ENCODE assay signal across 8 cellular contexts in genomic region chr12:64390275-64390851, GRCh38. TPM values are rescaled to one million over a fixed set of nuclear protein-coding genes. Genes with fewer than 3 reads are reported as not detected.
DNase-seq lines count a peak whose midpoint lies in the region; ATAC-seq and TF ChIP-seq lines count a peak whose summit lies in the region.

Gene C12orf56 (minus strand): TSS chr12:64390758. CDS start chr12:64390565, 193 bp downstream.

- intact Hi-C loops in activated CD8-positive, alpha-beta T cell treated with anti-CD3 and anti-CD28 coated beads for 36 hours (cut with micrococcal nuclease): loop anchor here (10.0 kb wide), 1 partner anchor 116 kb away; no protein-coding TSS in a partner anchor

- CTCF ChIA-PET in activated CD8-positive, alpha-beta T cell treated with anti-CD3 and anti-CD28 coated beads for 36 hours (lab: Charles Lee): interaction anchor here (0.7 to 1.9 kb wide), 3 partner anchors 15 to 1292 kb away, joined by 3 to 4 read pairs (median 3); no protein-coding TSS in a partner anchor

- H3K4me1 ChIP-seq in gastroesophageal sphincter: peaks cover 0 to 9% (median 0%) of the 10 kb centered on the region in 3 donors

- H3K27ac Mint-ChIP-seq in activated CD8-positive, alpha-beta T cell treated with anti-CD3 and anti-CD28 coated beads for 36 hours: peak within 1 kb of the TSS; percentile 30

- WGBS in gastroesophageal sphincter (ENCODE audit: low coverage in 1 of 2), 2 donors: 0% methylated on average over 2 of the region's 66 CpGs; no CpG with 5 or more reads in 1 of the 2 donors

- no peaks in the 10 kb centered on the region for H3K9me3 ChIP-seq in gastroesophageal sphincter

- peaks cover 50% of the 10 kb centered on the region for H3K27me3 ChIP-seq in gastroesophageal sphincter

- H3K36me3 Mint-ChIP-seq in activated CD8-positive, alpha-beta T cell treated with anti-CD3 and anti-CD28 coated beads for 36 hours (ENCODE audit: low read depth): no peaks in the 10 kb centered on the region

- peak within 1 kb of the TSS; percentile 67 for H3K4me3 Mint-ChIP-seq in activated CD8-positive, alpha-beta T cell treated with anti-CD3 and anti-CD28 coated beads for 36 hours

- H3K27me3 Mint-ChIP-seq in activated CD8-positive, alpha-beta T cell treated with anti-CD3 and anti-CD28 coated beads for 36 hours: peaks cover 11% of the 10 kb centered on the region

- no peaks in the 10 kb centered on the region for H3K36me3 ChIP-seq in gastroesophageal sphincter

- TF ChIP-seq CTCF in activated CD8-positive, alpha-beta T cell treated with anti-CD3 and anti-CD28 coated beads for 36 hours (IDR thresholded peaks at IDR 0.05): no peak
- no peak for TF ChIP-seq CTCF in gastroesophageal sphincter (IDR thresholded peaks at IDR 0.05)

- peak; percentile 64 for ATAC-seq in activated CD8-positive, alpha-beta T cell treated with anti-CD3 and anti-CD28 coated beads for 36 hours
- ATAC-seq in gastroesophageal sphincter (peak; percentile 13), HG02884 (IDR thresholded peaks at IDR 0.05; ENCODE audit: unreplicated experiment) (no peak)

- H3K27ac ChIP-seq in gastroesophageal sphincter (no peak within 1 kb of the TSS), skin epidermis (peak within 1 kb of the TSS in 10 of 21 experiments; percentile 1 to 76 (median 38))

- no peaks in the 10 kb centered on the region for H3K9me3 Mint-ChIP-seq in activated CD8-positive, alpha-beta T cell treated with anti-CD3 and anti-CD28 coated beads for 36 hours

- no peak for TF ChIP-seq EP300 in gastroesophageal sphincter (IDR thresholded peaks at IDR 0.05)

- DNase-seq in NCI-H524 (lab: John Stamatoyannopoulos, UW) (peak; percentile 32 to 61), NCI-H524 treated with DMSO at 0.1 percent for 48 hours (lab: John Stamatoyannopoulos, UW) (no peak), NCI-H2196 treated with DMSO at 0.1 percent for 48 hours (lab: John Stamatoyannopoulos, UW; ENCODE audit: unreplicated experiment) (no peak), mucosa of gallbladder (ENCODE audit: low spot score) (no peak)
- DNase-seq in activated CD8-positive, alpha-beta T cell treated with anti-CD3 and anti-CD28 coated beads for 36 hours: peak; percentile 40

- peaks cover 16% of the 10 kb centered on the region for H3K4me1 Mint-ChIP-seq in activated CD8-positive, alpha-beta T cell treated with anti-CD3 and anti-CD28 coated beads for 36 hours (ENCODE audit: low read depth)

- POLR2A ChIA-PET in activated CD8-positive, alpha-beta T cell treated with anti-CD3 and anti-CD28 coated beads for 36 hours (lab: Charles Lee): no interaction called here

- H3K4me3 ChIP-seq in gastroesophageal sphincter (peak within 1 kb of the TSS in 1 of 2 donors; percentile 47), skin epidermis (peak within 1 kb of the TSS; percentile 19 to 44 (median 32))

- no peak for TF ChIP-seq POLR2A in gastroesophageal sphincter (IDR thresholded peaks at IDR 0.05)

RNA-seq across cellular contexts. Expression of gene C12orf56, which starts in this region (rescaled TPM):
- total RNA-seq in activated CD8-positive, alpha-beta T cell treated with anti-CD3 and anti-CD28 coated beads for 36 hours: not detected
- not detected for total RNA-seq in gastroesophageal sphincter
- total RNA-seq in mucosa of gallbladder: 0.52 TPM

Comparison
In these comparisons a context has a peak if more than half of its experiments do, and no peak if none do; other contexts are left out.
1. DNase-seq: peak in NCI-H524 (2 of 2); none in NCI-H524 treated with DMSO at 0.1 percent for 48 hours (single experiment), NCI-H2196 treated with DMSO at 0.1 percent for 48 hours (single experiment) and mucosa of gallbladder (single experiment).
2. Peak in DNase-seq and ATAC-seq in activated CD8-positive, alpha-beta T cell treated with anti-CD3 and anti-CD28 coated beads for 36 hours; RNA of the gene not detected or under 1 TPM.
3. Peak in ATAC-seq in gastroesophageal sphincter; RNA of the gene not detected or under 1 TPM.